Comparison of ENCODE assay signal across 1 cellular context in the genomic region with DNA sequence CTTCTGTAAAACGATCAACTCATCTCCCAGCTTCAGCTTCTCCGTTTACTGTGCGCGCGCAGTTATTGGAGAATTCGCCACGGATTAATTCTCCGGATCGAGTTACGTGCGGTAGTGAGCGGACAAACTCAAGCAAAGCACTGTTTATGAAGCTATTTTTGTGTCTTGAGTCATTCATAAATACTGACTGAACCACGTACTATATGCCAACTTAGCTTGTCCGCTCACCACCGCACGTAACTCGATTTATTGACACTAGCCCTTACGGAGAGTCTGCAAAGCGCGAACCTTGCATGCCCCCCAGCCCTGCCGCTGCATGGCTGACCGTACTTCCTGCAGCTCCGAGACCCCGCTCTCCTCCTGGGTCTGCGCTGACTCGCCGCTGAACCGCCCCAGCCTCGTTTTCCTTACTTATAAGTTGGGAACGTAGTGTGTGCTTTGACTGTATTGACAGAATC.
A peak's percentile ranks its signal among the peaks of the same experiment; 100 is the strongest.
TF ChIP-seq lines count a peak whose summit lies in the region.

No MANE protein-coding gene starts in this region.

TF ChIP-seq in K562, 482 proteins besides CTCF, POLR2A, EP300 and RAD21 (continued from another document):
- TF ChIP-seq CHD1 (IDR thresholded peaks at IDR 0.05; ENCODE audit: low read length) (peak; percentile 3), MAZ (CRISPR knock-in tag; conservative IDR thresholded peaks at IDR 0.05 in 1 of 2, IDR thresholded peaks at IDR 0.05 in 1 of 2) (no peak), ZNF785 (CRISPR knock-in tag; IDR thresholded peaks at IDR 0.05) (no peak), GABPA (tag; conservative IDR thresholded peaks at IDR 0.05; ENCODE audit: low read depth) (0 out of 2 replicates have a peak, but pooled peaks have one; percentile 30), NBN (IDR thresholded peaks at IDR 0.05; ENCODE audit: low read depth) (0 out of 2 replicates have a peak, but pooled peaks have one; percentile 33), TEAD1 (CRISPR knock-in tag; IDR thresholded peaks at IDR 0.05) (0 out of 4 replicates have a peak, but pooled peaks of 1 of the 2 experiments have one; percentile 5), GTF2F1 (IDR thresholded peaks at IDR 0.05; ENCODE audit: low read depth, low read length) (no peak), ZNF165 (CRISPR knock-in tag; IDR thresholded peaks at IDR 0.05; ENCODE audit: borderline replicate concordance) (0 out of 2 replicates have a peak, but pooled peaks have one; percentile 77)
